In genomic region chr5:149496166-149496565, GRCh38 we compare ENCODE assay signal across 20 cellular contexts. TPM values are rescaled to one million over a fixed set of nuclear protein-coding genes. Genes with fewer than 3 reads are reported as not detected.
A peak's percentile ranks its signal among the peaks of the same experiment; 100 is the strongest.
DNase-seq lines count a peak whose midpoint lies in the region; ATAC-seq, FAIRE-seq and TF ChIP-seq lines count a peak whose summit lies in the region.
"Had no signal": no experiment of that assay in that cellular context is flagged by ENCODE, and none has a peak within 500 bp of the region (broad histone marks: within the 10 kb centered on the region; RNA-seq: fewer than 3 reads in every experiment).

No MANE protein-coding gene starts in this region.

- H3K9me3 ChIP-seq in liver (ENCODE audit: control insufficient read depth in 4 of 4, low read length in 3 of 4) (no peaks in the 10 kb centered on the region), right lobe of liver (no peaks in the 10 kb centered on the region), keratinocyte (ENCODE audit: control insufficient read depth, low read depth, low read length) (no peaks in the 10 kb centered on the region)
- H3K9me3 ChIP-seq: suprapubic skin had no signal

- no peaks in the 10 kb centered on the region for H3K9me1 ChIP-seq in keratinocyte (ENCODE audit: control insufficient read depth, extremely low read depth, insufficient read depth, low read length)

- no peak overlapping the region for H3K4me3 ChIP-seq in liver (ENCODE audit: low read depth in 1 of 3, low read length in 3 of 3)
- no peak overlapping the region for H3K4me3 ChIP-seq in right lobe of liver
- H3K4me3 ChIP-seq in keratinocyte (ENCODE audit: control insufficient read depth in 2 of 3, extremely low read depth in 1 of 3, insufficient read depth in 2 of 3, low read depth in 1 of 3, low read length in 3 of 3): no peak overlapping the region
- no peak overlapping the region for H3K4me3 ChIP-seq in H7 (ENCODE audit: insufficient read depth, low read depth, low read length)
- H3K4me3 ChIP-seq: suprapubic skin had no signal

- no peak for TF ChIP-seq RAD21 in liver (IDR thresholded peaks at IDR 0.05)

- 88% methylated on average over 1 of the region's 1 CpG for WGBS in liver
- WGBS in right lobe of liver (ENCODE audit: insufficient coverage, low coverage, low lambda C conversion rate, missing lambda C conversion rate): 69% methylated on average over 1 of the region's 1 CpG

- peaks cover 12 to 24% (median 24%) of the 10 kb centered on the region in 4 donors for H3K36me3 ChIP-seq in liver (ENCODE audit: control insufficient read depth in 4 of 4, insufficient read depth in 3 of 4, low read depth in 1 of 4, low read length in 3 of 4)
- peaks cover 0 to 58% (median 16%) of the 10 kb centered on the region in 4 donors for H3K36me3 ChIP-seq in right lobe of liver
- peaks cover 16 to 23% of the 10 kb centered on the region in 2 experiments for H3K36me3 ChIP-seq in keratinocyte (ENCODE audit: control insufficient read depth in 2 of 2, extremely low read depth in 1 of 2, insufficient read depth in 2 of 2, low read length in 2 of 2)
- H3K36me3 ChIP-seq in H7 (replicated peaks; ENCODE audit: control insufficient read depth, insufficient read depth, low read length): peaks cover 8% of the 10 kb centered on the region

- intact Hi-C loops in right lobe of liver (cut with DNase I): no loop called here

- no peak for TF ChIP-seq CTCF in liver (IDR thresholded peaks at IDR 0.05; ENCODE audit: low read depth, low read length, missing input control)
- no peak for TF ChIP-seq CTCF in right lobe of liver (IDR thresholded peaks at IDR 0.05)
- TF ChIP-seq CTCF in keratinocyte (optimal IDR thresholded peaks at IDR 0.05 in 1 of 3, IDR thresholded peaks at IDR 0.05 in 1 of 3, conservative IDR thresholded peaks at IDR 0.05 in 1 of 3; ENCODE audit: extremely low read depth in 1 of 3, insufficient read depth in 2 of 3, low read length in 3 of 3): no peak

- no peaks in the 10 kb centered on the region for H3K4me1 ChIP-seq in liver (ENCODE audit: control insufficient read depth in 4 of 4, insufficient read depth in 4 of 4, low read length in 3 of 4)
- H3K4me1 ChIP-seq in right lobe of liver: no peaks in the 10 kb centered on the region
- H3K4me1 ChIP-seq in keratinocyte (ENCODE audit: control insufficient read depth, extremely low read depth, insufficient read depth, low read length): peaks cover 3% of the 10 kb centered on the region

- H3K27me3 ChIP-seq in liver (ENCODE audit: control insufficient read depth in 4 of 4, insufficient read depth in 4 of 4, low read length in 3 of 4) (no peaks in the 10 kb centered on the region), right lobe of liver (no peaks in the 10 kb centered on the region), keratinocyte (ENCODE audit: control insufficient read depth, extremely low read depth, insufficient read depth, low read length) (no peaks in the 10 kb centered on the region), H7 (ENCODE audit: control insufficient read depth, insufficient read depth, low read length) (no peaks in the 10 kb centered on the region)
- H3K27me3 ChIP-seq: suprapubic skin had no signal

- H3K27ac ChIP-seq in liver (ENCODE audit: low read depth in 1 of 2, low read length in 2 of 2): no peak overlapping the region
- no peak overlapping the region for H3K27ac ChIP-seq in right lobe of liver
- H3K27ac ChIP-seq in keratinocyte (ENCODE audit: control insufficient read depth, insufficient read depth, low read length): no peak overlapping the region
- H3K27ac ChIP-seq: suprapubic skin had no signal

- peak; percentile 29 for FAIRE-seq in keratinocyte (lab: Jason Lieb, UNC)

- ATAC-seq in right lobe of liver (no peak), GM18520 (IDR thresholded peaks at IDR 0.05; ENCODE audit: unreplicated experiment) (no peak)
- ATAC-seq: activated CD4-positive, alpha-beta T cell treated with anti-CD3 and anti-CD28 coated beads for 36 hours; activated CD8-positive, alpha-beta memory T cell treated with anti-CD3 and anti-CD28 coated beads, Interleukin-2, amount 10 ng/mL, durations not matched to agents 7 days and 5 days had no signal

- H2AFZ ChIP-seq in keratinocyte (ENCODE audit: control insufficient read depth, low read length): no peak overlapping the region

- dilution Hi-C loops in keratinocyte (cut with MboI; ENCODE audit: extremely low pct_ligation_motif_present, low sequenced_read_pairs): no loop called here

- peaks cover 2% of the 10 kb centered on the region for H3K79me2 ChIP-seq in keratinocyte (ENCODE audit: control insufficient read depth, insufficient read depth, low read length)

- H4K20me1 ChIP-seq in keratinocyte (ENCODE audit: control insufficient read depth, extremely low read depth, insufficient read depth, low read length): no peaks in the 10 kb centered on the region

- no peak for TF ChIP-seq POLR2A in right lobe of liver (IDR thresholded peaks at IDR 0.05)

- H3K9ac ChIP-seq in liver (ENCODE audit: low read depth in 1 of 2, low read length in 2 of 2) (no peak overlapping the region), keratinocyte (ENCODE audit: control insufficient read depth, extremely low read depth, insufficient read depth, low read length) (no peak overlapping the region)

- DNase-seq in right lobe of liver (no peak), astrocyte of the hippocampus (ENCODE audit: low read depth, low spot score) (peak; percentile 65), keratinocyte (ENCODE audit: low read depth, low spot score) (no peak), H7 (no peak), medulla oblongata (ENCODE audit: extremely low spot score) (no peak), kidney glomerular epithelial cell (lab: John Stamatoyannopoulos, UW) (no peak)
- DNase-seq: activated CD4-positive, alpha-beta T cell treated with anti-CD3 and anti-CD28 coated beads for 36 hours; activated CD8-positive, alpha-beta memory T cell treated with anti-CD3 and anti-CD28 coated beads, Interleukin-2, amount 10 ng/mL, durations not matched to agents 7 days and 5 days; CD4-positive, alpha-beta memory T cell; central memory CD4-positive, alpha-beta T cell; DMS79 treated with DMSO at 0.1 percent for 48 hours; effector CD4-positive, alpha-beta T cell; hypothalamus; NCI-H1417; NCI-H2107; NCI-H510A treated with DMSO at 0.1 percent for 48 hours; SW 1271 had no signal

- no peak overlapping the region for H3K4me2 ChIP-seq in keratinocyte (ENCODE audit: control insufficient read depth, extremely low read depth, insufficient read depth, low read depth, low read length)

TF ChIP-seq in liver, 16 proteins besides CTCF, POLR2A, EP300 and RAD21:
- no peak for TF ChIP-seq FOXA2 (IDR thresholded peaks at IDR 0.05)
- peak; percentile 32 for TF ChIP-seq YY1 (IDR thresholded peaks at IDR 0.05)

RNA-seq across cellular contexts. Expression of gene CSNK1A1, which starts 55.1 kb away (rescaled TPM):
- total RNA-seq in liver (100 to 1,000 TPM; 102 to 108 TPM), right lobe of liver (10 to 100 TPM; 79.7 to 87.1 (median 83.8) TPM)
- polyA plus RNA-seq in liver (10 to 100 TPM; 43.0 to 54.5 TPM), keratinocyte (195 to 289 TPM (median 265 TPM) in 3 replicates)
- polyA plus RNA-seq in keratinocyte (2011; ENCODE audit: low read depth): 951 TPM
- polyA plus RNA-seq in keratinocyte (2011; cell fraction: cytosol; rRNA removed): 163 and 296 TPM in 2 replicates
- 204 and 245 TPM in 2 replicates for polyA plus RNA-seq in keratinocyte (2011; cell fraction: nucleus; rRNA removed)
- polyA plus RNA-seq in keratinocyte (2012; ENCODE audit: low replicate concordance): 203 and 302 TPM in 2 replicates
- 139 to 440 TPM (median 413 TPM) in 3 replicates for polyA minus RNA-seq in keratinocyte
- 372 TPM for polyA minus RNA-seq in keratinocyte (2011; cell fraction: cytosol; rRNA and poly(A)+ RNA removed)
- 205 and 376 TPM in 2 replicates for polyA minus RNA-seq in keratinocyte (2011; cell fraction: nucleus; rRNA and poly(A)+ RNA removed)
- total RNA-seq in H7 (2014; rRNA removed; shearing (Covaris generic)): 220 and 262 TPM in 2 replicates
